ENCODE assay signal across 21 cellular contexts in the genomic region with DNA sequence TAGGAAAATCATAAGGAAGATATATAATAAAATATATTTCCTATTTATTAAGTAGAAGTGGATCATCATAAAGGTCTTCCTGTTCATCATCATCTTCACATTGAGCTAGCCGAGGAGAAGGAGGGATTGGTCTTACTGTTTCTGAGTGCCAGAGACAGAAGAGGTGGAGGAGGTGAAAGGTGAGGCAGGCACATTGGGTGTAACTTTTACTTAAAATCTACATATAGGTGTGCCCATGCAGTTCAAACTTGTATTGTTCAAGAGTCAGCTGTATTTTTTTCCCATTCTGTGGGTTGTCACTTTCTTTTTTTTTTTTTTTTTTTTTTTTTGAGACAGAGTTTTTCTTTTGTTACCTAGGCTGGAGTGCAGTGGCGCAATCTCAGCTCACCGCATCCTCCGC. TPM values are rescaled to one million over a fixed set of nuclear protein-coding genes. Genes with fewer than 3 reads are reported as not detected.
DNase-seq lines count a peak whose midpoint lies in the region; ATAC-seq and TF ChIP-seq lines count a peak whose summit lies in the region.
"Had no signal": no experiment of that assay in that cellular context is flagged by ENCODE, and none has a peak within 500 bp of the region (broad histone marks: within the 10 kb centered on the region; RNA-seq: fewer than 3 reads in every experiment).

No MANE protein-coding gene starts in this region.

- CTCF ChIA-PET in CD4-positive, alpha-beta T cell (lab: Charles Lee): no interaction called here

- ATAC-seq in CD4-positive, alpha-beta T cell (ENCODE audit: poor library complexity): no peak
- no peak for ATAC-seq in GM18517 (IDR thresholded peaks at IDR 0.05; ENCODE audit: unreplicated experiment)
- ATAC-seq: A549 had no signal

- TF ChIP-seq POLR2A in ovary (IDR thresholded peaks at IDR 0.05): no peak

- H2AFZ ChIP-seq in Karpas-422 (ENCODE audit: low read length): no peak overlapping the region

- peaks cover 26% of the 10 kb centered on the region for H3K4me1 Mint-ChIP-seq in CD4-positive, alpha-beta T cell (ENCODE audit: low read depth)
- peaks cover 19 to 49% of the 10 kb centered on the region in 2 donors for H3K4me1 Mint-ChIP-seq in immature natural killer cell
- H3K4me1 Mint-ChIP-seq: CD14-positive monocyte had no signal

- intact Hi-C loops in CD4-positive, alpha-beta T cell (cut with DNase I, micrococcal nuclease): no loop called here
- intact Hi-C loops in ovary (cut with DNase I): no loop called here

- H3K27ac Mint-ChIP-seq in CD4-positive, alpha-beta T cell: peak overlapping the region; percentile 27
- peak overlapping the region in 4 of 6 donors; percentile 36 to 70 (median 40) for H3K27ac Mint-ChIP-seq in immature natural killer cell
- H3K27ac Mint-ChIP-seq: CD14-positive monocyte had no signal

- H3K4me3 ChIP-seq in Karpas-422 (ENCODE audit: low read length) (no peak overlapping the region), ovary (no peak overlapping the region)
- H3K4me3 ChIP-seq: A549; BLaER1 treated with 17β-estradiol and CSF1 and Interleukin-3, amounts not matched to agents 10 nM and 100 nM; HAP-1 had no signal

- POLR2A ChIA-PET in CD4-positive, alpha-beta T cell (lab: Charles Lee): interaction anchor here (0.6 kb wide), 1 partner anchor 329 kb away, joined by 3 read pairs; no protein-coding TSS in a partner anchor

- H3K79me2 ChIP-seq in Karpas-422 (ENCODE audit: low read length): peaks cover 86% of the 10 kb centered on the region

- H4K20me1 ChIP-seq in Karpas-422 (ENCODE audit: insufficient read depth, low read depth, low read length): no peaks in the 10 kb centered on the region

- DNase-seq in CD4-positive, alpha-beta T cell: no peak
- DNase-seq in Karpas-422 (no peak), immature natural killer cell (no peak), ovary (no peak), ureter (ENCODE audit: low spot score) (no peak)
- DNase-seq: 8988T; ACHN; AML-193; BE2C; Calu3; CD4-positive, alpha-beta memory T cell; COR-L47; DMS53; DMS79 treated with DMSO at 0.1 percent for 48 hours; GF-D8; GOT3 had no signal

- H3K27ac ChIP-seq in CD4-positive, alpha-beta T cell (ENCODE audit: low read depth, low read length): no peak overlapping the region
- H3K27ac ChIP-seq in Karpas-422 (ENCODE audit: low read length) (peak overlapping the region; percentile 78), ovary (no peak overlapping the region)
- H3K27ac ChIP-seq: A549; BLaER1 treated with 17β-estradiol and CSF1 and Interleukin-3, amounts not matched to agents 10 nM and 100 nM had no signal

- H3K27me3 Mint-ChIP-seq in CD4-positive, alpha-beta T cell: no peaks in the 10 kb centered on the region
- peaks cover 0 to 1% (median 0%) of the 10 kb centered on the region in 3 donors for H3K27me3 Mint-ChIP-seq in immature natural killer cell (ENCODE audit: low read depth in 3 of 3)
- H3K27me3 Mint-ChIP-seq: CD4-positive, alpha-beta memory T cell had no signal

- peaks cover 34% of the 10 kb centered on the region for H3K36me3 Mint-ChIP-seq in CD4-positive, alpha-beta T cell (ENCODE audit: low read depth)
- peaks cover 4 to 13% (median 10%) of the 10 kb centered on the region in 3 donors for H3K36me3 Mint-ChIP-seq in immature natural killer cell

- H3K4me3 Mint-ChIP-seq in CD4-positive, alpha-beta T cell: no peak overlapping the region
- H3K4me3 Mint-ChIP-seq in immature natural killer cell: no peak overlapping the region
- H3K4me3 Mint-ChIP-seq: CD14-positive monocyte; CD4-positive, alpha-beta memory T cell had no signal

- no peaks in the 10 kb centered on the region for H3K27me3 ChIP-seq in CD4-positive, alpha-beta T cell (ENCODE audit: control insufficient read depth, insufficient read depth, low read length)
- H3K27me3 ChIP-seq in Karpas-422 (ENCODE audit: low read length) (no peaks in the 10 kb centered on the region), ovary (no peaks in the 10 kb centered on the region)
- H3K27me3 ChIP-seq: BE2C; BLaER1 treated with 17β-estradiol and CSF1 and Interleukin-3, amounts not matched to agents 10 nM and 100 nM had no signal

- H3K9me3 Mint-ChIP-seq in CD4-positive, alpha-beta T cell: no peaks in the 10 kb centered on the region
- H3K9me3 Mint-ChIP-seq in immature natural killer cell: no peaks in the 10 kb centered on the region
- H3K9me3 Mint-ChIP-seq: CD4-positive, alpha-beta memory T cell had no signal

- no peak for TF ChIP-seq EP300 in ovary (IDR thresholded peaks at IDR 0.05)

- WGBS in ovary, 3 donors: 96 to 98% (median 97%) methylated on average over 4 of the region's 4 CpGs

- no peaks in the 10 kb centered on the region for H3K9me3 ChIP-seq in CD4-positive, alpha-beta T cell (ENCODE audit: control insufficient read depth, low read length)
- H3K9me3 ChIP-seq in Karpas-422 (ENCODE audit: low read length) (no peaks in the 10 kb centered on the region), ovary (no peaks in the 10 kb centered on the region)
- H3K9me3 ChIP-seq: A549, BE2C, HAP-1 had no signal

- H3K9ac ChIP-seq in Karpas-422 (ENCODE audit: low read length): no peak overlapping the region
- H3K9ac ChIP-seq: BLaER1 treated with 17β-estradiol and CSF1 and Interleukin-3, amounts not matched to agents 10 nM and 100 nM had no signal

- no peaks in the 10 kb centered on the region for H3K9me2 ChIP-seq in Karpas-422 (replicated peaks; ENCODE audit: insufficient read depth, low read length)

- H3K4me1 ChIP-seq in Karpas-422 (ENCODE audit: low read length) (peaks cover 16% of the 10 kb centered on the region), ovary (ENCODE audit: insufficient read depth) (no peaks in the 10 kb centered on the region)
- H3K4me1 ChIP-seq: BE2C had no signal

- H3K36me3 ChIP-seq in Karpas-422 (ENCODE audit: insufficient read depth, low read length): peaks cover 12% of the 10 kb centered on the region; the same call in 1 of the 2 replicates
- H3K36me3 ChIP-seq in ovary: no peaks in the 10 kb centered on the region
- H3K36me3 ChIP-seq: BE2C had no signal

- H3K4me2 ChIP-seq in Karpas-422 (ENCODE audit: low read depth, low read length, poor library complexity, severe bottlenecking): peak overlapping the region; percentile 31
- H3K4me2 ChIP-seq: A549; BLaER1 treated with 17β-estradiol and CSF1 and Interleukin-3, amounts not matched to agents 10 nM and 100 nM had no signal

- TF ChIP-seq CTCF in CD4-positive, alpha-beta T cell (IDR thresholded peaks at IDR 0.05): no peak
- TF ChIP-seq CTCF in ovary (IDR thresholded peaks at IDR 0.05): no peak

RNA-seq across cellular contexts. Expression of gene NSRP1, which starts 34.9 kb away (rescaled TPM):
- total RNA-seq in CD4-positive, alpha-beta T cell: 10 to 100 TPM; 23.8 to 25.2 TPM
- 13.9 and 14.2 TPM in 2 replicates for total RNA-seq in Karpas-422 (2014; rRNA removed; shearing (Covaris generic); ENCODE audit: low replicate concordance)
- 10 to 100 TPM in 2 of 3 donors, 1 to 10 TPM in 1; 5.0 to 38.8 (median 14.3) TPM for polyA plus RNA-seq in immature natural killer cell
- total RNA-seq in ovary: 10 to 100 TPM; 19.0 to 42.1 (median 26.6) TPM
- 10 to 100 TPM; 23.5 to 38.9 TPM for polyA plus RNA-seq in ovary
- 46.8 TPM for total RNA-seq in ureter
